Comparison of ENCODE assay signal across 11 cellular contexts in genomic region chr1:97145321-97145956, GRCh38.
DNase-seq lines count a peak whose midpoint lies in the region; ATAC-seq and TF ChIP-seq lines count a peak whose summit lies in the region.
"Had no signal": no experiment of that assay in that cellular context is flagged by ENCODE, and none has a peak within 500 bp of the region (broad histone marks: within the 10 kb centered on the region; RNA-seq: fewer than 3 reads in every experiment).

No MANE protein-coding gene starts in this region.

- no peak overlapping the region for H4K8ac ChIP-seq in mesendoderm (ENCODE audit: low read depth, low read length)

- 72% methylated on average over 6 of the region's 6 CpGs for WGBS in right lobe of liver (ENCODE audit: insufficient coverage, low coverage, low lambda C conversion rate, missing lambda C conversion rate)
- WGBS in mesendoderm (ENCODE audit: extremely low coverage, insufficient coverage, low lambda C conversion rate), result no CpG with 5 or more reads among the region's 6 CpGs

- H3K9me3 ChIP-seq in right lobe of liver, result no peaks in the 10 kb centered on the region

- TF ChIP-seq CTCF in cardiac fibroblast (IDR thresholded peaks at IDR 0.05; ENCODE audit: low read depth, low read length) (no peak), right lobe of liver (IDR thresholded peaks at IDR 0.05) (no peak)

- no peak overlapping the region for H3K56ac ChIP-seq in mesendoderm (ENCODE audit: low read length)

- H2BK120ac ChIP-seq in mesendoderm (ENCODE audit: low read depth, low read length), result no peak overlapping the region

- TF ChIP-seq POLR2A in right lobe of liver (IDR thresholded peaks at IDR 0.05), result no peak

- no peak for ATAC-seq in right lobe of liver
- ATAC-seq: effector memory CD8-positive, alpha-beta T cell had no signal

- no peak overlapping the region for H2BK15ac ChIP-seq in mesendoderm (replicated peaks; ENCODE audit: low read depth)

- H3K4me1 ChIP-seq in right lobe of liver (no peaks in the 10 kb centered on the region), mesendoderm (ENCODE audit: control insufficient read depth, low read depth, low read length) (no peaks in the 10 kb centered on the region)

- H3K4ac ChIP-seq in mesendoderm (ENCODE audit: low read depth, low read length), result no peak overlapping the region

- no peak overlapping the region for H2BK5ac ChIP-seq in mesendoderm (ENCODE audit: low read length)

- no peak overlapping the region for H2AK5ac ChIP-seq in mesendoderm (ENCODE audit: low read length)

- H3K36me3 ChIP-seq in right lobe of liver, result peaks cover 0 to 2% (median 0%) of the 10 kb centered on the region in 4 donors
- H3K36me3 ChIP-seq in mesendoderm (ENCODE audit: control insufficient read depth, insufficient read depth, low read length), result no peaks in the 10 kb centered on the region

- no peak overlapping the region for H3K4me2 ChIP-seq in mesendoderm (ENCODE audit: low read length)

- DNase-seq in AG08396 (ENCODE audit: low spot score) (peak; percentile 3), M059J (ENCODE audit: low read depth) (peak; percentile 90), cardiac fibroblast (ENCODE audit: low read depth in 2 of 2) (peak; percentile 70 to 77), left kidney (ENCODE audit: low read depth, low spot score) (peak; percentile 12), right lobe of liver (no peak), DMS79 treated with DMSO at 0.1 percent for 48 hours (lab: John Stamatoyannopoulos, UW) (no peak), NAMALWA (ENCODE audit: low spot score) (no peak), mesendoderm (no peak)
- DNase-seq: Calu3; effector memory CD8-positive, alpha-beta T cell; T-helper 1 cell had no signal

- H3K18ac ChIP-seq in mesendoderm (ENCODE audit: low read length), result no peak overlapping the region

- intact Hi-C loops in right lobe of liver (cut with DNase I), result no loop called here

- H3K27ac ChIP-seq in right lobe of liver (no peak overlapping the region), mesendoderm (ENCODE audit: low read depth, low read length) (no peak overlapping the region)

- H4K5ac ChIP-seq in mesendoderm (ENCODE audit: low read length), result no peak overlapping the region

- H3K27me3 ChIP-seq in right lobe of liver (no peaks in the 10 kb centered on the region), mesendoderm (ENCODE audit: insufficient read depth, low read length, poor library complexity) (no peaks in the 10 kb centered on the region)

- no peaks in the 10 kb centered on the region for H3K79me2 ChIP-seq in mesendoderm (ENCODE audit: control insufficient read depth, insufficient read depth, low read length)

- H3K4me3 ChIP-seq in cardiac fibroblast (replicated peaks in 1 of 2; ENCODE audit: low read depth in 2 of 2, low read length in 2 of 2) (no peak overlapping the region), right lobe of liver (no peak overlapping the region), mesendoderm (ENCODE audit: low read length) (no peak overlapping the region)

- no peak overlapping the region for H3K23ac ChIP-seq in mesendoderm (ENCODE audit: low read length)

- no peaks in the 10 kb centered on the region for H3K79me1 ChIP-seq in mesendoderm (ENCODE audit: low read length)

- no peak overlapping the region for H3K9ac ChIP-seq in mesendoderm (ENCODE audit: low read length)

Comparison
In these comparisons a context has a peak if more than half of its experiments do, and no peak if none do; other contexts are left out.
1. DNase-seq: peak in AG08396 (single experiment), M059J (single experiment), cardiac fibroblast (2 of 2) and left kidney (single experiment); none in right lobe of liver (0 of 3), DMS79 treated with DMSO at 0.1 percent for 48 hours (single experiment), NAMALWA (single experiment) and mesendoderm (single experiment).